In the genomic region with DNA sequence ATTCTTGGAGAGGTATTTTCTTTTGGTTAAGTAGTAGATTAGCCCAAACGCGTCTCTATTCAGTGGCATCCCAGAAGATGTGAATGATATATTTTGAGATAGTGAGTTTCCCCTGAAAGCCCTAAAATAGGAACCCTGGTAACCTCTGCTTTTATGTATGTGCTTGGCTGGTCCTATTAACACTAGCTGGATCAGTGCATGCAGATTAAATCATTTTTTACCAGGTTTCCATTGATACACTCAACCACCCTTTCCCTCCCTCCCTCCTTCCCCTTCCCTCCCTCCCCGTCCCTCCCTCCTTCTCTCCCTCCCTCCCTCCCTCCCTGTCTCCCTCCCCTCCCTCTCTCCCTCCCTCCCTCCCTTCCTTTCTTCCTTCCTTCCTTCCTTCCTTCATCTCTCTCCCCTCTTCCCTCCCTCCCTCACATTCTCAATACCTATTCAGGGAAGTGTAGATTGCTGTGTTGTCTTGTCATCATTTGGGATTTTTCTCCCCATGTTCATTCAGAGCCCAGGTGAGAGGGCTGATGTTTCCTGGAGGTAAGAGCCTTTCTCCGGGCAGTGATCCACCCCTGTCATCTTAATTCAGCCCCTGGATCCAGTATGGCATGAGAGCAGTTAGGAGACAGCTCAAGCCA, we compare ENCODE assay signal across 36 cellular contexts.
"Had no signal": no experiment of that assay in that cellular context is flagged by ENCODE, and none has a peak within 500 bp of the region (broad histone marks: within the 10 kb centered on the region; RNA-seq: fewer than 3 reads in every experiment).

No MANE protein-coding gene starts in this region.

- H3K4me3 ChIP-seq: MG63 had no signal

- DNase-seq: Karpas-422, Kasumi-1, MG63, MM.1S, MV-4-11, NCI-H1048, NCI-H1092, NCI-H1092 treated with DMSO at 0.1 percent for 48 hours, NCI-H1105, NCI-H1105 treated with DMSO at 0.1 percent for 48 hours, NCI-H1417, NCI-H1417 treated with DMSO at 0.1 percent for 48 hours, NCI-H1436, NCI-H1436 treated with DMSO at 0.1 percent for 48 hours, NCI-H146, NCI-H1694, NCI-H1694 treated with DMSO at 0.1 percent for 48 hours, NCI-H187, NCI-H187 treated with DMSO at 0.1 percent for 48 hours, NCI-H1930, NCI-H2029, NCI-H2029 treated with DMSO at 0.1 percent for 48 hours, NCI-H2081, NCI-H2081 treated with DMSO at 0.1 percent for 48 hours, NCI-H2107, NCI-H2171, NCI-H2171 treated with DMSO at 0.1 percent for 48 hours, NCI-H2227 treated with DMSO at 0.1 percent for 48 hours, NCI-H226, NCI-H345, NCI-H446, NCI-H446 treated with DMSO at 0.1 percent for 48 hours, NCI-H510A, NCI-H510A treated with DMSO at 0.1 percent for 48 hours, NCI-H524, NCI-H524 treated with DMSO at 0.1 percent for 48 hours had no signal

- H3K27me3 ChIP-seq: MG63 had no signal

- H3K36me3 ChIP-seq: MG63 had no signal
